In the genomic region with DNA sequence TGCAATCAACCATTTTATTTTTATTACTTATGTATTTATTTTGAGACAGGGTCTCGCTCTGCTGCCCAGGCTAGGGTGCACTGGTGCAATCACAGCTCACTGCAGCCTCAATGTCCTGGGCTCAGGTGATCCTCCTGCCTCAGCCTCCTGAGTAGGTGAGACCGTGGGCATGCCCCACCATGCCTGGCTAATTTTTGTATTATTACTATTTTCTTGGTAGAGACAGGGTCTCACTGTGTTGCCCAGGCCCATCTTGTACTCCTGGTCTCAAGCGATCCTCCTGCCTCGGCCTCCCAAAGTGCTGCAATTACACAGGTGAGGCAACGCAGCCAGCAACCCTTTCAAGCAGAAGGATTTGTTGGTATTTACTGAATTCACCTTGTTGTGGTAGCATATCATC, we compare ENCODE assay signal across 20 cellular contexts.
DNase-seq lines count a peak whose midpoint lies in the region; ATAC-seq, FAIRE-seq and TF ChIP-seq lines count a peak whose summit lies in the region.
"Had no signal": no experiment of that assay in that cellular context is flagged by ENCODE, and none has a peak within 500 bp of the region (broad histone marks: within the 10 kb centered on the region; RNA-seq: fewer than 3 reads in every experiment).

No MANE protein-coding gene starts in this region.

- H3K4me3 ChIP-seq in HUES64 (ENCODE audit: low read length), result no peak overlapping the region
- H3K4me3 ChIP-seq in mucosa of descending colon, result no peak overlapping the region
- H3K4me3 ChIP-seq in small intestine (ENCODE audit: low read depth in 1 of 2, low read length in 2 of 2), result no peak overlapping the region
- H3K4me3 ChIP-seq in CD8-positive, alpha-beta T cell (ENCODE audit: low read depth, low read length), result no peak overlapping the region
- H3K4me3 ChIP-seq: K562 had no signal

- no peaks in the 10 kb centered on the region for H3K9me3 ChIP-seq in HUES64 (ENCODE audit: insufficient read depth, low read depth, low read length)
- H3K9me3 ChIP-seq in mucosa of descending colon, result no peaks in the 10 kb centered on the region
- H3K9me3 ChIP-seq in small intestine (ENCODE audit: control insufficient read depth, low read depth), result no peaks in the 10 kb centered on the region
- no peaks in the 10 kb centered on the region for H3K9me3 ChIP-seq in CD8-positive, alpha-beta T cell (ENCODE audit: low read length)
- H3K9me3 ChIP-seq: BE2C, Caco-2 had no signal

- CTCF ChIA-PET in CD8-positive, alpha-beta T cell (lab: Charles Lee), result no interaction called here

- peaks cover 14% of the 10 kb centered on the region for H3K4me1 Mint-ChIP-seq in chondrocyte (ENCODE audit: low read depth)
- H3K4me1 Mint-ChIP-seq in CD8-positive, alpha-beta T cell (ENCODE audit: low read depth), result no peaks in the 10 kb centered on the region

- H3K27me3 Mint-ChIP-seq in chondrocyte (ENCODE audit: low read depth), result peaks cover 24% of the 10 kb centered on the region
- H3K27me3 Mint-ChIP-seq in CD8-positive, alpha-beta T cell (ENCODE audit: low read depth), result peaks cover under 1% of the 10 kb centered on the region

- H3K4me1 ChIP-seq in HUES64 (ENCODE audit: insufficient read depth, low read length) (peaks cover 16% of the 10 kb centered on the region), mucosa of descending colon (ENCODE audit: low read depth) (no peaks in the 10 kb centered on the region), small intestine (ENCODE audit: control insufficient read depth in 2 of 2, insufficient read depth in 1 of 2, low read depth in 1 of 2, low read length in 1 of 2) (no peaks in the 10 kb centered on the region)
- no peaks in the 10 kb centered on the region for H3K4me1 ChIP-seq in CD8-positive, alpha-beta T cell (ENCODE audit: insufficient read depth, low read length)
- H3K4me1 ChIP-seq: BE2C, Caco-2 had no signal

- DNase-seq in chondrocyte (ENCODE audit: low spot score), result peak; percentile 34
- DNase-seq in posterior vena cava (ENCODE audit: low spot score), result peak; percentile 25
- DNase-seq in NCI-H345 (lab: John Stamatoyannopoulos, UW), result no peak
- DNase-seq in mucosa of descending colon, result no peak
- DNase-seq in small intestine, result no peak
- no peak for DNase-seq in CD8-positive, alpha-beta T cell
- DNase-seq: ACHN; BE2C; C1 segment of cervical spinal cord; Caco-2; CD4-positive, CD25-positive, alpha-beta regulatory T cell; GOT3; IMR-90 had no signal

- H3K27me3 ChIP-seq in HUES64 (ENCODE audit: insufficient read depth, low read length) (peaks cover 11% of the 10 kb centered on the region; the same call in 1 of the 2 replicates), small intestine (ENCODE audit: control insufficient read depth in 2 of 2, insufficient read depth in 2 of 2, low read length in 2 of 2) (no peaks in the 10 kb centered on the region)
- H3K27me3 ChIP-seq in CD8-positive, alpha-beta T cell (ENCODE audit: insufficient read depth, low read length), result no peaks in the 10 kb centered on the region
- H3K27me3 ChIP-seq: BE2C had no signal

- TF ChIP-seq CTCF in chondrocyte (IDR thresholded peaks at IDR 0.05), result no peak
- TF ChIP-seq CTCF in mucosa of descending colon (IDR thresholded peaks at IDR 0.05), result no peak
- TF ChIP-seq CTCF in CD8-positive, alpha-beta T cell (IDR thresholded peaks at IDR 0.05), result no peak

- 78% methylated on average over 5 of the region's 5 CpGs for whole genome bisulfite sequencing in HUES64
- 73 to 90% (median 83%) methylated on average over 5 of the region's 5 CpGs for WGBS in small intestine, 3 donors

- no peaks in the 10 kb centered on the region for H3K9me3 Mint-ChIP-seq in chondrocyte (ENCODE audit: low read depth)
- no peaks in the 10 kb centered on the region for H3K9me3 Mint-ChIP-seq in CD8-positive, alpha-beta T cell

- H3K36me3 ChIP-seq in HUES64 (ENCODE audit: insufficient read depth, low read length), result no peaks in the 10 kb centered on the region
- no peaks in the 10 kb centered on the region for H3K36me3 ChIP-seq in mucosa of descending colon (ENCODE audit: low read depth)
- no peaks in the 10 kb centered on the region for H3K36me3 ChIP-seq in small intestine (ENCODE audit: control insufficient read depth in 2 of 2, insufficient read depth in 2 of 2, low read length in 2 of 2)
- H3K36me3 ChIP-seq in CD8-positive, alpha-beta T cell (ENCODE audit: insufficient read depth, low read length), result no peaks in the 10 kb centered on the region
- H3K36me3 ChIP-seq: BE2C had no signal

- H3K4me3 Mint-ChIP-seq in chondrocyte (ENCODE audit: unreplicated experiment), result no peak overlapping the region
- H3K4me3 Mint-ChIP-seq in CD8-positive, alpha-beta T cell, result no peak overlapping the region
- H3K4me3 Mint-ChIP-seq: CD4-positive, CD25-positive, alpha-beta regulatory T cell had no signal

- H3K36me3 Mint-ChIP-seq in chondrocyte (ENCODE audit: low read depth), result no peaks in the 10 kb centered on the region
- no peaks in the 10 kb centered on the region for H3K36me3 Mint-ChIP-seq in CD8-positive, alpha-beta T cell
- H3K36me3 Mint-ChIP-seq: CD4-positive, CD25-positive, alpha-beta regulatory T cell had no signal

- ATAC-seq in mucosa of descending colon, result no peak
- ATAC-seq in CD8-positive, alpha-beta T cell, result no peak
- ATAC-seq: K562 had no signal

- POLR2A ChIA-PET in CD8-positive, alpha-beta T cell (lab: Charles Lee), result no interaction called here

- H3K27ac ChIP-seq in HUES64 (ENCODE audit: low read depth, low read length) (peak overlapping the region; percentile 70; the same call in 1 of the 2 replicates), small intestine (ENCODE audit: low read depth in 1 of 2, low read length in 1 of 2) (no peak overlapping the region)
- no peak overlapping the region for H3K27ac ChIP-seq in CD8-positive, alpha-beta T cell (ENCODE audit: low read depth, low read length)

- H3K27ac Mint-ChIP-seq in chondrocyte (ENCODE audit: unreplicated experiment), result no peak overlapping the region
- H3K27ac Mint-ChIP-seq in CD8-positive, alpha-beta T cell, result no peak overlapping the region

- intact Hi-C loops in posterior vena cava (cut with DNase I), result no loop called here
- intact Hi-C loops in mucosa of descending colon (cut with DNase I, micrococcal nuclease), result no loop called here
- intact Hi-C loops in CD8-positive, alpha-beta T cell (cut with DNase I, micrococcal nuclease), result no loop called here

- FAIRE-seq in small intestine (lab: Jason Lieb, UNC), result no peak
- FAIRE-seq: A204.1, D721Med, G401.6, GM12892, GM18507, K562 had no signal

- H3K9ac ChIP-seq in HUES64 (ENCODE audit: low read depth, low read length), result no peak overlapping the region

Comparison
In these comparisons a context has a peak if more than half of its experiments do, and no peak if none do; other contexts are left out.
1. DNase-seq: peak in chondrocyte (single experiment) and posterior vena cava (single experiment); none in NCI-H345 (single experiment), mucosa of descending colon (0 of 3), small intestine (single experiment) and CD8-positive, alpha-beta T cell (0 of 7).